In genomic region chr6:85660181-85660611, GRCh38 we compare ENCODE assay signal across 11 cellular contexts. TPM values are rescaled to one million over a fixed set of nuclear protein-coding genes. Genes with fewer than 3 reads are reported as not detected.
DNase-seq lines count a peak whose midpoint lies in the region; ATAC-seq lines count a peak whose summit lies in the region.
"Had no signal": no experiment of that assay in that cellular context is flagged by ENCODE, and none has a peak within 500 bp of the region (broad histone marks: within the 10 kb centered on the region; RNA-seq: fewer than 3 reads in every experiment).

No MANE protein-coding gene starts in this region.

- H3K4me1 Mint-ChIP-seq in stimulated activated naive CD8-positive, alpha-beta T cell treated with anti-CD3 and anti-CD28 coated beads, Interleukin-15, amount 100 ng/mL, for 72 hours, result no peaks in the 10 kb centered on the region
- no peaks in the 10 kb centered on the region for H3K4me1 Mint-ChIP-seq in T-helper 2 cell treated with Interferon-gamma antibody and Interleukin-4, amounts not matched to agents 5 μg/mL and 100 μg/mL, for 36 hours (ENCODE audit: low read depth)
- H3K4me1 Mint-ChIP-seq: CD4-positive, alpha-beta memory T cell had no signal

- H3K27ac Mint-ChIP-seq in stimulated activated naive CD8-positive, alpha-beta T cell treated with anti-CD3 and anti-CD28 coated beads, Interleukin-15, amount 100 ng/mL, for 72 hours, result no peak overlapping the region
- H3K27ac Mint-ChIP-seq in T-helper 2 cell treated with Interferon-gamma antibody and Interleukin-4, amounts not matched to agents 5 μg/mL and 100 μg/mL, for 36 hours, result no peak overlapping the region

- ATAC-seq in stimulated activated naive CD8-positive, alpha-beta T cell treated with anti-CD3 and anti-CD28 coated beads, Interleukin-15, Interleukin-2, amounts not matched to agents 100 U/mL and 50 U/mL, for 24 hours, result peak; percentile 52
- ATAC-seq in stimulated activated naive CD8-positive, alpha-beta T cell treated with anti-CD3 and anti-CD28 coated beads, Interleukin-15, amount 100 ng/mL, for 72 hours, result no peak
- ATAC-seq in HG02759 (IDR thresholded peaks at IDR 0.05; ENCODE audit: unreplicated experiment), result no peak
- no peak for ATAC-seq in left colon
- no peak for ATAC-seq in HG02763 (IDR thresholded peaks at IDR 0.05; ENCODE audit: unreplicated experiment)

- H3K4me3 Mint-ChIP-seq in stimulated activated naive CD8-positive, alpha-beta T cell treated with anti-CD3 and anti-CD28 coated beads, Interleukin-15, amount 100 ng/mL, for 72 hours, result no peak overlapping the region
- no peak overlapping the region for H3K4me3 Mint-ChIP-seq in T-helper 2 cell treated with Interferon-gamma antibody and Interleukin-4, amounts not matched to agents 5 μg/mL and 100 μg/mL, for 36 hours
- H3K4me3 Mint-ChIP-seq: CD4-positive, alpha-beta memory T cell had no signal

- intact Hi-C loops in left colon (cut with DNase I, micrococcal nuclease), result no loop called here

- H3K27me3 Mint-ChIP-seq in stimulated activated naive CD8-positive, alpha-beta T cell treated with anti-CD3 and anti-CD28 coated beads, Interleukin-15, amount 100 ng/mL, for 72 hours, result no peaks in the 10 kb centered on the region
- peaks cover 7% of the 10 kb centered on the region for H3K27me3 Mint-ChIP-seq in T-helper 2 cell treated with Interferon-gamma antibody and Interleukin-4, amounts not matched to agents 5 μg/mL and 100 μg/mL, for 36 hours (ENCODE audit: low read depth)
- H3K27me3 Mint-ChIP-seq: CD4-positive, alpha-beta memory T cell had no signal

- peaks cover 5% of the 10 kb centered on the region for H3K36me3 Mint-ChIP-seq in T-helper 2 cell treated with Interferon-gamma antibody and Interleukin-4, amounts not matched to agents 5 μg/mL and 100 μg/mL, for 36 hours (ENCODE audit: low read depth)

- no peak for DNase-seq in stimulated activated naive CD8-positive, alpha-beta T cell treated with anti-CD3 and anti-CD28 coated beads, Interleukin-15, Interleukin-2, amounts not matched to agents 100 U/mL and 50 U/mL, for 24 hours
- DNase-seq in stimulated activated naive CD8-positive, alpha-beta T cell treated with anti-CD3 and anti-CD28 coated beads, Interleukin-15, amount 100 ng/mL, for 72 hours, result no peak
- DNase-seq in UCSD-AML1 (lab: John Stamatoyannopoulos, UW; ENCODE audit: unreplicated experiment), result peak; percentile 16
- peak; percentile 85 for DNase-seq in hepatic stellate cell (ENCODE audit: low spot score)
- no peak for DNase-seq in left colon
- DNase-seq in T-helper 2 cell treated with Interferon-gamma antibody and Interleukin-4, amounts not matched to agents 5 μg/mL and 100 μg/mL, for 36 hours (ENCODE audit: low spot score), result no peak
- DNase-seq: activated CD4-positive, alpha-beta T cell treated with anti-CD3 and anti-CD28 coated beads for 1 hour; CD4-positive, alpha-beta memory T cell; stimulated activated CD4-positive, alpha-beta T cell treated with anti-CD3 and anti-CD28 coated beads, Interleukin-1b, Interleukin-23, amount 100 ng/mL, for 48 hours had no signal

- peaks cover 9 to 11% of the 10 kb centered on the region in 2 donors for H3K9me3 Mint-ChIP-seq in stimulated activated naive CD8-positive, alpha-beta T cell treated with anti-CD3 and anti-CD28 coated beads, Interleukin-15, amount 100 ng/mL, for 72 hours
- H3K9me3 Mint-ChIP-seq in T-helper 2 cell treated with Interferon-gamma antibody and Interleukin-4, amounts not matched to agents 5 μg/mL and 100 μg/mL, for 36 hours, result peaks cover 15% of the 10 kb centered on the region

RNA-seq across cellular contexts. Expression of gene SYNCRIP, which starts 17.5 kb away (rescaled TPM):
- total RNA-seq in left colon, result 10 to 100 TPM; 62.2 to 76.8 TPM

Comparison
In these comparisons a context has a peak if more than half of its experiments do, and no peak if none do; other contexts are left out.
1. DNase-seq: peak in UCSD-AML1 (single experiment) and hepatic stellate cell (single experiment); none in stimulated activated naive CD8-positive, alpha-beta T cell treated with anti-CD3 and anti-CD28 coated beads, Interleukin-15, Interleukin-2, amounts not matched to agents 100 U/mL and 50 U/mL, for 24 hours (single experiment), stimulated activated naive CD8-positive, alpha-beta T cell treated with anti-CD3 and anti-CD28 coated beads, Interleukin-15, amount 100 ng/mL, for 72 hours (0 of 2), left colon (0 of 2) and T-helper 2 cell treated with Interferon-gamma antibody and Interleukin-4, amounts not matched to agents 5 μg/mL and 100 μg/mL, for 36 hours (single experiment).